ENCODE assay signal across 11 cellular contexts in the genomic region with DNA sequence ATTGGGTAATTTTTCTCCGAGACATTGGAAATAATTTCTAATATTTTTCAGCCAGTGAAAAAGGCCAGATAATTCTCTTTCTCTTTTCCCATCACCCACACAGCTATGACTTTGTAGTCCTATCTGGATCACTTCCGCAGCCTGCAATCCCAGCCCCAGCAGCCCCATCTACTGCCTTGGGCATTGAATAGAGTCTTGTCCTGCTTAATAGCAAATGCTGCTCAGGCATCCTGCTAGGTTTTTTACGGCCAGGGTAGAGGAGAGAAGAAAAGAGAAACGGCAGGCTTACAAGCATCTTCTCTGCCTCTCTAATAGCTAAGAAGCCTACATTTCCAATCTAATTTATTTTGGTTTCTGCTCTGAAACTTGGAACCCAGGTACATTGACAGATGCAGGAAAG.
"Had no signal": no experiment of that assay in that cellular context is flagged by ENCODE, and none has a peak within 500 bp of the region (broad histone marks: within the 10 kb centered on the region; RNA-seq: fewer than 3 reads in every experiment).

No MANE protein-coding gene starts in this region.

- DNase-seq: activated CD4-positive, alpha-beta memory T cell treated with anti-CD3 and anti-CD28 coated beads, Interleukin-2, amount 10 ng/mL, durations not matched to agents 7 days and 5 days; activated CD4-positive, alpha-beta T cell treated with anti-CD3 and anti-CD28 coated beads for 48 hours; activated gamma-delta T cell; activated naive CD4-positive, alpha-beta T cell treated with anti-CD3 and anti-CD28 coated beads, Interleukin-2, amount 50 U/mL, for 16 hours; activated naive CD8-positive, alpha-beta T cell treated with anti-CD3 and anti-CD28 coated beads, Interleukin-2, amount 50 U/mL, for 24 hours; effector CD8-positive, alpha-beta T cell; esophagus squamous epithelium; left lung; mammary epithelial cell; small intestine; stimulated activated naive CD4-positive, alpha-beta T cell had no signal
